Comparison of ENCODE assay signal across 19 cellular contexts in genomic region chr5:33363537-33363936, GRCh38.
DNase-seq lines count a peak whose midpoint lies in the region; ATAC-seq, FAIRE-seq and TF ChIP-seq lines count a peak whose summit lies in the region.
"Had no signal": no experiment of that assay in that cellular context is flagged by ENCODE, and none has a peak within 500 bp of the region (broad histone marks: within the 10 kb centered on the region; RNA-seq: fewer than 3 reads in every experiment).

No MANE protein-coding gene starts in this region.

- H4K20me1 ChIP-seq in smooth muscle cell (ENCODE audit: low read depth): no peaks in the 10 kb centered on the region

- H3K4me3 ChIP-seq in adipocyte (ENCODE audit: low read length) (no peak overlapping the region), smooth muscle cell (no peak overlapping the region)
- H3K4me3 ChIP-seq: GM23338, prostate gland had no signal

- no peak overlapping the region for H2AFZ ChIP-seq in smooth muscle cell (ENCODE audit: low read depth)
- H2AFZ ChIP-seq: GM23338 had no signal

- H3K4me2 ChIP-seq in smooth muscle cell: peak overlapping the region; percentile 75
- H3K4me2 ChIP-seq: GM23338 had no signal

- H3K9me3 ChIP-seq in adipocyte (ENCODE audit: control insufficient read depth, low read length) (no peaks in the 10 kb centered on the region), smooth muscle cell (replicated peaks; ENCODE audit: low read depth) (no peaks in the 10 kb centered on the region)
- H3K9me3 ChIP-seq: prostate gland had no signal

- no peak for FAIRE-seq in HTR-8/SVneo (lab: Jason Lieb, UNC)
- FAIRE-seq: D721Med, G401.6 had no signal

- intact Hi-C loops in left ventricle myocardium superior (cut with micrococcal nuclease): no loop called here

- H3K27ac ChIP-seq in smooth muscle cell (ENCODE audit: low read depth): peak overlapping the region; percentile 66
- H3K27ac ChIP-seq: prostate gland had no signal

- H3K36me3 ChIP-seq in adipocyte (ENCODE audit: control insufficient read depth, insufficient read depth, low read length, severe bottlenecking) (no peaks in the 10 kb centered on the region), smooth muscle cell (ENCODE audit: low read depth) (no peaks in the 10 kb centered on the region)
- H3K36me3 ChIP-seq: prostate gland had no signal

- ATAC-seq in left ventricle myocardium superior: peak; percentile 63
- ATAC-seq in GM21423 (IDR thresholded peaks at IDR 0.05; ENCODE audit: unreplicated experiment): no peak
- ATAC-seq: GM23338, T-cell had no signal

- H3K9ac ChIP-seq in adipocyte (ENCODE audit: low read length) (peak overlapping the region; percentile 78), smooth muscle cell (ENCODE audit: low read depth) (no peak overlapping the region)

- no peaks in the 10 kb centered on the region for H3K27me3 ChIP-seq in adipocyte (replicated peaks; ENCODE audit: control insufficient read depth, insufficient read depth, low read length)
- no peaks in the 10 kb centered on the region for H3K27me3 ChIP-seq in smooth muscle cell (ENCODE audit: low read depth)

- DNase-seq in ELF-1 (ENCODE audit: low read depth, low spot score) (peak; percentile 17), adipocyte (ENCODE audit: low read depth) (no peak), left ventricle myocardium superior (no peak), smooth muscle cell (lab: John Stamatoyannopoulos, UW; ENCODE audit: unreplicated experiment) (no peak), NCI-H2196 (lab: John Stamatoyannopoulos, UW; ENCODE audit: unreplicated experiment) (no peak), HTR-8/SVneo (ENCODE audit: insufficient read length, low spot score) (no peak)
- DNase-seq: activated CD4-positive, alpha-beta T cell treated with anti-CD3 and anti-CD28 coated beads, Interleukin-2, amount 50 U/mL, for 1 hour; activated CD8-positive, alpha-beta memory T cell treated with anti-CD3 and anti-CD28 coated beads, Interleukin-2, amount 50 U/mL, for 4 hours; activated gamma-delta T cell treated with Interleukin-2 at 50 U/mL for 16 hours; AML-193; anterior cingulate cortex; NCI-H524 treated with DMSO at 0.1 percent for 48 hours; SHP77; T-cell had no signal

- H3K79me2 ChIP-seq in smooth muscle cell (ENCODE audit: low read depth): no peaks in the 10 kb centered on the region

- WGBS in smooth muscle cell (ENCODE audit: low lambda C conversion rate): 12% methylated on average over 3 of the region's 3 CpGs

- H3K4me1 ChIP-seq in adipocyte (ENCODE audit: control insufficient read depth, insufficient read depth, low read length): peaks cover 29% of the 10 kb centered on the region
- peaks cover 14% of the 10 kb centered on the region for H3K4me1 ChIP-seq in smooth muscle cell (ENCODE audit: low read depth)
- H3K4me1 ChIP-seq: prostate gland had no signal

- H3F3A ChIP-seq in smooth muscle cell (ENCODE audit: low read depth): peaks cover 4% of the 10 kb centered on the region

- TF ChIP-seq CTCF in smooth muscle cell (IDR thresholded peaks at IDR 0.05; ENCODE audit: borderline replicate concordance, insufficient read depth, poor library complexity, severe bottlenecking): no peak
